ENCODE assay signal across 9 cellular contexts in the genomic region with DNA sequence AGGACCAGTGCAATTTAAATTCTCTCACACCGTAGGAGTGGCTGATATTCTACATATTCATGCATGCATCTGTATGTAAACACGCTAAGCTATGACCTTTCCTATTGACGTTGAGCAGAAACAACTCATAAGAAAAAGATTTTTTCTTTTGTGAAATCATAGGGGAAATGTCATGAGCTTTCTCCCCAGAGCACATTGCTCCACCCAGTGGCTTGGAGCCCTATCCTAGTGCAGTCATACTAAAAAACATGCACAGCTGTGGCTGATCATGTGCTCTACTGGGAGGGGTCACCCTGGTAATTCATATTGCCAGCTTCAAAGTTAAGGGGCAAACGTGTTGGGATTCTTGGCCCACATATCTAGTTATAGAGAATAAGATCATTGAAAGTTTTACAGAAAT. TPM values are rescaled to one million over a fixed set of nuclear protein-coding genes. Genes with fewer than 3 reads are reported as not detected.
DNase-seq lines count a peak whose midpoint lies in the region; ATAC-seq lines count a peak whose summit lies in the region.
"Had no signal": no experiment of that assay in that cellular context is flagged by ENCODE, and none has a peak within 500 bp of the region (broad histone marks: within the 10 kb centered on the region; RNA-seq: fewer than 3 reads in every experiment).

No MANE protein-coding gene starts in this region.

- H3K27ac ChIP-seq in CD4-positive, CD25-positive, alpha-beta regulatory T cell (ENCODE audit: insufficient read depth, low read length, poor library complexity, severe bottlenecking) = no peak overlapping the region
- H3K27ac ChIP-seq: SK-N-MC had no signal

- H3K27ac Mint-ChIP-seq in CD4-positive, CD25-positive, alpha-beta regulatory T cell = peak overlapping the region; percentile 10 to 99 (median 81)
- peak overlapping the region; percentile 52 for H3K27ac Mint-ChIP-seq in dendritic cell treated with granulocyte-macrophage colony-stimulating factor and Interleukin-4, amounts not matched to agents 40 ng/mL and 50 ng/mL, for 4 days

- peak overlapping the region; percentile 22 for H3K4me3 ChIP-seq in CD4-positive, CD25-positive, alpha-beta regulatory T cell (ENCODE audit: low read depth, low read length)
- H3K4me3 ChIP-seq: SK-N-MC had no signal

- DNase-seq in CD4-positive, CD25-positive, alpha-beta regulatory T cell = peak in 2 of 3 donors; percentile 23 to 88
- DNase-seq in NCI-H1694 (lab: John Stamatoyannopoulos, UW) = peak; percentile 57
- DNase-seq in occipital lobe (lab: John Stamatoyannopoulos, UW) = peak; percentile 50
- no peak for DNase-seq in NCI-H2227 (lab: John Stamatoyannopoulos, UW; ENCODE audit: unreplicated experiment)
- no peak for DNase-seq in NCI-H146 treated with DMSO at 0.1 percent for 48 hours (lab: John Stamatoyannopoulos, UW; ENCODE audit: unreplicated experiment)
- DNase-seq in NCI-H524 treated with DMSO at 0.1 percent for 48 hours (lab: John Stamatoyannopoulos, UW) = no peak
- DNase-seq in OCI-M2 (lab: John Stamatoyannopoulos, UW; ENCODE audit: unreplicated experiment) = no peak

- H3K9me3 Mint-ChIP-seq in CD4-positive, CD25-positive, alpha-beta regulatory T cell = peaks cover 0 to 5% (median 0%) of the 10 kb centered on the region in 7 donors
- H3K9me3 Mint-ChIP-seq in dendritic cell treated with granulocyte-macrophage colony-stimulating factor and Interleukin-4, amounts not matched to agents 40 ng/mL and 50 ng/mL, for 4 days = no peaks in the 10 kb centered on the region

- H3K36me3 ChIP-seq in CD4-positive, CD25-positive, alpha-beta regulatory T cell (ENCODE audit: control insufficient read depth, insufficient read depth, low read length) = no peaks in the 10 kb centered on the region

- peaks cover 28 to 64% (median 44%) of the 10 kb centered on the region in 4 donors for H3K4me1 Mint-ChIP-seq in CD4-positive, CD25-positive, alpha-beta regulatory T cell
- peaks cover 43% of the 10 kb centered on the region for H3K4me1 Mint-ChIP-seq in dendritic cell treated with granulocyte-macrophage colony-stimulating factor and Interleukin-4, amounts not matched to agents 40 ng/mL and 50 ng/mL, for 4 days (ENCODE audit: low read depth)

- peaks cover 6% of the 10 kb centered on the region for H3K36me3 Mint-ChIP-seq in CD4-positive, CD25-positive, alpha-beta regulatory T cell
- H3K36me3 Mint-ChIP-seq in dendritic cell treated with granulocyte-macrophage colony-stimulating factor and Interleukin-4, amounts not matched to agents 40 ng/mL and 50 ng/mL, for 4 days (ENCODE audit: low read depth) = peaks cover 27% of the 10 kb centered on the region

- H3K27me3 ChIP-seq in CD4-positive, CD25-positive, alpha-beta regulatory T cell (ENCODE audit: control insufficient read depth, insufficient read depth, low read length) = no peaks in the 10 kb centered on the region

- no peaks in the 10 kb centered on the region for H3K27me3 Mint-ChIP-seq in CD4-positive, CD25-positive, alpha-beta regulatory T cell
- H3K27me3 Mint-ChIP-seq in dendritic cell treated with granulocyte-macrophage colony-stimulating factor and Interleukin-4, amounts not matched to agents 40 ng/mL and 50 ng/mL, for 4 days = peaks cover 3% of the 10 kb centered on the region

- H3K9me3 ChIP-seq in CD4-positive, CD25-positive, alpha-beta regulatory T cell (ENCODE audit: control insufficient read depth in 2 of 2, low read length in 2 of 2) = peaks cover 0 to 3% of the 10 kb centered on the region in 2 experiments

- no peak for ATAC-seq in CD4-positive, CD25-positive, alpha-beta regulatory T cell (ENCODE audit: low read depth in 2 of 2)

- H3K4me1 ChIP-seq in CD4-positive, CD25-positive, alpha-beta regulatory T cell (ENCODE audit: control insufficient read depth, insufficient read depth, low read length, poor library complexity, severe bottlenecking) = peaks cover 49% of the 10 kb centered on the region

- peak overlapping the region; percentile 45 to 99 (median 63) for H3K4me3 Mint-ChIP-seq in CD4-positive, CD25-positive, alpha-beta regulatory T cell
- no peak overlapping the region for H3K4me3 Mint-ChIP-seq in dendritic cell treated with granulocyte-macrophage colony-stimulating factor and Interleukin-4, amounts not matched to agents 40 ng/mL and 50 ng/mL, for 4 days

- intact Hi-C loops in dendritic cell treated with granulocyte-macrophage colony-stimulating factor and Interleukin-4, amounts not matched to agents 40 ng/mL and 50 ng/mL, for 4 days (cut with micrococcal nuclease) = no loop called here

RNA-seq across cellular contexts. Expression of a gene that starts 1.8 kb away (rescaled TPM):
- total RNA-seq in CD4-positive, CD25-positive, alpha-beta regulatory T cell = 18.4 TPM
- 10 to 100 TPM; 28.7 to 34.1 (median 31.3) TPM for polyA plus RNA-seq in CD4-positive, CD25-positive, alpha-beta regulatory T cell
- 14.7 TPM for total RNA-seq in occipital lobe

RNA-seq across cellular contexts. Expression of a gene that starts 9.3 kb away (rescaled TPM):
- 17.7 TPM for total RNA-seq in CD4-positive, CD25-positive, alpha-beta regulatory T cell
- polyA plus RNA-seq in CD4-positive, CD25-positive, alpha-beta regulatory T cell = 1 to 10 TPM; 3.1 to 5.7 (median 4.5) TPM
- total RNA-seq in occipital lobe = 8.6 TPM

Comparison
In these comparisons a context has a peak if more than half of its experiments do, and no peak if none do; other contexts are left out.
1. DNase-seq: peak in CD4-positive, CD25-positive, alpha-beta regulatory T cell (2 of 3), NCI-H1694 (single experiment) and occipital lobe (single experiment); none in NCI-H2227 (single experiment), NCI-H146 treated with DMSO at 0.1 percent for 48 hours (single experiment), NCI-H524 treated with DMSO at 0.1 percent for 48 hours (single experiment) and OCI-M2 (single experiment).